In genomic region chr7:121182281-121182680, GRCh38 we compare ENCODE assay signal across 28 cellular contexts.
"Had no signal": no experiment of that assay in that cellular context is flagged by ENCODE, and none has a peak within 500 bp of the region (broad histone marks: within the 10 kb centered on the region; RNA-seq: fewer than 3 reads in every experiment).

No MANE protein-coding gene starts in this region.

- H3K4me2 ChIP-seq: hepatocyte, neural progenitor cell, smooth muscle cell had no signal

- H3K27ac ChIP-seq: ascending aorta, brain microvascular endothelial cell, gastroesophageal sphincter, hepatocyte, neural progenitor cell, parathyroid adenoma, right atrium auricular region, uterus had no signal

- H3K36me3 Mint-ChIP-seq: activated naive CD8-positive, alpha-beta T cell; mesothelial cell of epicardium; natural killer cell; neural progenitor cell; type B pancreatic cell had no signal

- ATAC-seq: effector memory CD8-positive, alpha-beta T cell; gastroesophageal sphincter; left ventricle myocardium superior; natural killer cell; stimulated activated naive CD8-positive, alpha-beta T cell treated with anti-CD3 and anti-CD28 coated beads, Interleukin-15, amount 100 ng/mL, for 72 hours had no signal

- H3K27me3 Mint-ChIP-seq: type B pancreatic cell had no signal

- H3K27ac Mint-ChIP-seq: activated naive CD8-positive, alpha-beta T cell; effector memory CD8-positive, alpha-beta T cell; mesothelial cell of epicardium; natural killer cell; neural progenitor cell; stimulated activated naive CD8-positive, alpha-beta T cell treated with anti-CD3 and anti-CD28 coated beads, Interleukin-15, amount 100 ng/mL, for 72 hours; type B pancreatic cell had no signal

- H3K4me3 ChIP-seq: ascending aorta, gastroesophageal sphincter, hepatocyte, neural progenitor cell, right atrium auricular region, smooth muscle cell, uterus had no signal

- H3K9me3 ChIP-seq: ascending aorta, gastroesophageal sphincter, right atrium auricular region, uterus had no signal

- H3K4me1 ChIP-seq: ascending aorta, neural progenitor cell, parathyroid adenoma, right atrium auricular region, uterus had no signal

- H2AFZ ChIP-seq: hepatocyte, neural progenitor cell, parathyroid adenoma had no signal

- H3K9ac ChIP-seq: neural progenitor cell, parathyroid adenoma had no signal

- H3K79me2 ChIP-seq: hepatocyte, parathyroid adenoma had no signal

- H3K36me3 ChIP-seq: ascending aorta, brain microvascular endothelial cell, gastroesophageal sphincter, neural progenitor cell, right atrium auricular region, uterus had no signal

- H3K9me3 Mint-ChIP-seq: effector memory CD8-positive, alpha-beta T cell; mesothelial cell of epicardium; natural killer cell; neural progenitor cell; type B pancreatic cell had no signal

- H3K27me3 ChIP-seq: ascending aorta, brain microvascular endothelial cell, gastroesophageal sphincter, hepatocyte, neural progenitor cell, right atrium auricular region, uterus had no signal

- DNase-seq: activated CD4-positive, alpha-beta T cell treated with anti-CD3 and anti-CD28 coated beads for 4 hours; activated CD4-positive, alpha-beta T cell treated with anti-CD3 and anti-CD28 coated beads, Interleukin-2, amount 50 U/mL, for 48 hours; activated CD8-positive, alpha-beta memory T cell treated with anti-CD3 and anti-CD28 coated beads for 24 hours; activated effector memory CD4-positive, alpha-beta T cell treated with Interleukin-2 at 50 U/mL for 16 hours; activated naive CD4-positive, alpha-beta T cell treated with Interleukin-2 at 50 U/mL for 16 hours; brain microvascular endothelial cell; cortex of kidney; effector memory CD8-positive, alpha-beta T cell; erythroblast; islet precursor cell; left ventricle myocardium superior; mammary epithelial cell; natural killer cell; occipital lobe; stimulated activated CD4-positive, alpha-beta T cell treated with anti-CD3 and anti-CD28 coated beads, Interleukin-15, amount 100 ng/mL, for 24 hours; stimulated activated naive CD8-positive, alpha-beta T cell treated with anti-CD3 and anti-CD28 coated beads, Interleukin-15, amount 100 ng/mL, for 72 hours; substantia nigra; uterus had no signal

- H3K4me3 Mint-ChIP-seq: activated naive CD8-positive, alpha-beta T cell; effector memory CD8-positive, alpha-beta T cell; mesothelial cell of epicardium; natural killer cell; neural progenitor cell; stimulated activated naive CD8-positive, alpha-beta T cell treated with anti-CD3 and anti-CD28 coated beads, Interleukin-15, amount 100 ng/mL, for 72 hours; type B pancreatic cell had no signal
